29 cellular contexts compared by ENCODE assay signal in the genomic region with DNA sequence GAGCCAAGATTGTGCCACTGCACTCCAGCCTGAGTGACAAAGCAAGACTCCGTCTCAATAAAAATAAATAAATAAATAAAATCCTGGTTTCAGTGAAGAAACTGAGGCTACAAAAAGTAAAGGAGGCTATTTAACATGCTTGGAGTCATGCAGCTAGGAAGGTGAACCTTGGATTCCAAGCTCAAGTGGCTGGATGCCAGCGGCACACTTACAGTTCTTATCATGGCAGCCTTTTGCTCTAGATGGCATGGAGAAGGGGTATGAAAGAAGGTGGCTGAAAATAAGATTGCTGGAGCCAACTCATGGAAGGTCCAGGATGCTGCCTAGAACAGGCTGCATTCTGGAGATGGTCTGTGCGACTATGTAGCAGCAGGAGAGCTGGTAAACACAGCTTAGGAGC.
DNase-seq lines count a peak whose midpoint lies in the region; ATAC-seq, FAIRE-seq and TF ChIP-seq lines count a peak whose summit lies in the region.
"Had no signal": no experiment of that assay in that cellular context is flagged by ENCODE, and none has a peak within 500 bp of the region (broad histone marks: within the 10 kb centered on the region; RNA-seq: fewer than 3 reads in every experiment).

No MANE protein-coding gene starts in this region.

- no peak overlapping the region for H2BK5ac ChIP-seq in H1 (ENCODE audit: low read depth, low read length)

- no peaks in the 10 kb centered on the region for H3K27me3 Mint-ChIP-seq in central memory CD8-positive, alpha-beta T cell
- no peaks in the 10 kb centered on the region for H3K27me3 Mint-ChIP-seq in nephron progenitor cell (ENCODE audit: low read depth, poor library complexity)
- H3K27me3 Mint-ChIP-seq: CD4-positive, alpha-beta memory T cell; CD4-positive, CD25-positive, alpha-beta regulatory T cell; CD8-positive, alpha-beta memory T cell had no signal

- H3K4me1 Mint-ChIP-seq in central memory CD8-positive, alpha-beta T cell, result no peaks in the 10 kb centered on the region
- H3K4me1 Mint-ChIP-seq in nephron progenitor cell, result no peaks in the 10 kb centered on the region
- H3K4me1 Mint-ChIP-seq in stimulated activated effector memory CD8-positive, alpha-beta T cell treated with anti-CD3 and anti-CD28 coated beads, Interleukin-12 subunit alpha, Interleukin-12 subunit beta, amount 100 ng/mL, for 72 hours, result no peaks in the 10 kb centered on the region
- H3K4me1 Mint-ChIP-seq: CD14-positive monocyte; CD4-positive, alpha-beta memory T cell; CD8-positive, alpha-beta memory T cell had no signal

- no peak overlapping the region for H2AFZ ChIP-seq in H1 (ENCODE audit: low read length)

- H3K4ac ChIP-seq in H1 (replicated peaks; ENCODE audit: insufficient read length, low read depth, low read length), result no peak overlapping the region

- H3K23ac ChIP-seq in H1 (ENCODE audit: insufficient read length), result no peak overlapping the region

- H3K4me2 ChIP-seq in H1 (ENCODE audit: insufficient read depth in 1 of 2, low read depth in 2 of 2, low read length in 2 of 2), result no peak overlapping the region
- H3K4me2 ChIP-seq: BLaER1 had no signal

- no peak overlapping the region for H4K91ac ChIP-seq in H1 (replicated peaks; ENCODE audit: insufficient read length, low read length)

- TF ChIP-seq RAD21 in H1 (IDR thresholded peaks at IDR 0.05 in 1 of 2, conservative IDR thresholded peaks at IDR 0.05 in 1 of 2; ENCODE audit: low read depth in 2 of 2, low read length in 2 of 2), result no peak

- no peak overlapping the region for H3K27ac ChIP-seq in H1 (ENCODE audit: low read depth, low read length)
- H3K27ac ChIP-seq: BLaER1 had no signal

- H3K23me2 ChIP-seq in H1 (ENCODE audit: low read depth, low read length), result no peaks in the 10 kb centered on the region

- WGBS in H1 (ENCODE audit: extremely low coverage in 1 of 2, insufficient coverage in 1 of 2, insufficient read length in 1 of 2, insufficient replicate concordance in 2 of 2, low coverage in 1 of 2, low lambda C conversion rate in 2 of 2, missing lambda C conversion rate in 1 of 2), 2 experiments, result 89% methylated on average over 3 of the region's 3 CpGs; no CpG with 5 or more reads in 1 of the 2 experiments

- H3K4me3 ChIP-seq in H1 (ENCODE audit: extremely low read depth in 1 of 4, insufficient read depth in 2 of 4, low read depth in 3 of 4, low read length in 4 of 4), result no peak overlapping the region
- H3K4me3 ChIP-seq: BLaER1, GM12878 had no signal

- H3K27ac Mint-ChIP-seq in central memory CD8-positive, alpha-beta T cell (ENCODE audit: low read depth), result peak overlapping the region; percentile 5
- peak overlapping the region; percentile 10 for H3K27ac Mint-ChIP-seq in nephron progenitor cell
- peak overlapping the region; percentile 10 for H3K27ac Mint-ChIP-seq in stimulated activated effector memory CD8-positive, alpha-beta T cell treated with anti-CD3 and anti-CD28 coated beads, Interleukin-12 subunit alpha, Interleukin-12 subunit beta, amount 100 ng/mL, for 72 hours
- H3K27ac Mint-ChIP-seq: CD14-positive monocyte; CD4-positive, alpha-beta memory T cell had no signal

- H3K18ac ChIP-seq in H1 (ENCODE audit: extremely low read depth, low read length), result no peak overlapping the region

- H3K27me3 ChIP-seq in H1 (replicated peaks in 1 of 4; ENCODE audit: control insufficient read depth in 3 of 4, extremely low read depth in 1 of 4, insufficient read depth in 3 of 4, low read length in 3 of 4), result peaks cover 5 to 19% (median 10%) of the 10 kb centered on the region in 4 experiments; a peak in 6 of 7 replicates
- H3K27me3 ChIP-seq: BE2C, BLaER1 had no signal

- H3K4me3 Mint-ChIP-seq in central memory CD8-positive, alpha-beta T cell, result no peak overlapping the region
- no peak overlapping the region for H3K4me3 Mint-ChIP-seq in nephron progenitor cell
- H3K4me3 Mint-ChIP-seq in stimulated activated effector memory CD8-positive, alpha-beta T cell treated with anti-CD3 and anti-CD28 coated beads, Interleukin-12 subunit alpha, Interleukin-12 subunit beta, amount 100 ng/mL, for 72 hours, result no peak overlapping the region
- H3K4me3 Mint-ChIP-seq: CD14-positive monocyte; CD4-positive, alpha-beta memory T cell; CD4-positive, CD25-positive, alpha-beta regulatory T cell; CD8-positive, alpha-beta memory T cell had no signal

- 0 out of 8 replicates have a peak, but pooled peaks cover 0 to under 1% (median 0%) of the 10 kb centered on the region in 4 experiments for H3K36me3 ChIP-seq in H1 (ENCODE audit: control insufficient read depth in 2 of 4, insufficient read depth in 4 of 4, low read length in 3 of 4)
- H3K36me3 ChIP-seq: BE2C had no signal

- no peak for ATAC-seq in central memory CD8-positive, alpha-beta T cell (replicated peaks; ENCODE audit: extremely low read depth, poor library complexity, severe bottlenecking)
- no peak for ATAC-seq in stimulated activated effector memory CD8-positive, alpha-beta T cell treated with anti-CD3 and anti-CD28 coated beads, Interleukin-12 subunit alpha, Interleukin-12 subunit beta, amount 100 ng/mL, for 72 hours
- ATAC-seq in HG02610 (IDR thresholded peaks at IDR 0.05; ENCODE audit: unreplicated experiment) (no peak), GM21423 (IDR thresholded peaks at IDR 0.05; ENCODE audit: unreplicated experiment) (no peak)
- ATAC-seq: GM12878 had no signal

- FAIRE-seq in H1 (lab: Jason Lieb, UNC), result no peak
- FAIRE-seq: A204.1, GM12878, GM12892, GM18507 had no signal

- H2BK15ac ChIP-seq in H1 (ENCODE audit: low read length), result no peak overlapping the region

- POLR2A ChIA-PET in H1 (lab: Charles Lee; ENCODE audit: partially characterized antibody), result interaction anchor here (0.6 kb wide), 1 partner anchor 174 kb away, joined by 3 read pairs; no protein-coding TSS in a partner anchor

- TF ChIP-seq POLR2A in H1 (IDR thresholded peaks at IDR 0.05; ENCODE audit: control extremely low read depth in 1 of 2, low read depth in 2 of 2, low read length in 2 of 2), result no peak

- CTCF ChIA-PET in H1 (lab: Charles Lee; ENCODE audit: partially characterized antibody), result interaction anchor here (1.3 kb wide), 1 partner anchor 21 kb away, joined by 4 read pairs; no protein-coding TSS in a partner anchor

- no peaks in the 10 kb centered on the region for H3K79me1 ChIP-seq in H1 (ENCODE audit: low read depth, low read length)

- H4K8ac ChIP-seq in H1 (ENCODE audit: extremely low read depth, insufficient read depth, low read length), result peak overlapping the region; percentile 28; the same call in 1 of the 2 replicates

- H3K9me3 Mint-ChIP-seq in central memory CD8-positive, alpha-beta T cell, result no peaks in the 10 kb centered on the region
- no peaks in the 10 kb centered on the region for H3K9me3 Mint-ChIP-seq in nephron progenitor cell
- no peaks in the 10 kb centered on the region for H3K9me3 Mint-ChIP-seq in stimulated activated effector memory CD8-positive, alpha-beta T cell treated with anti-CD3 and anti-CD28 coated beads, Interleukin-12 subunit alpha, Interleukin-12 subunit beta, amount 100 ng/mL, for 72 hours
- H3K9me3 Mint-ChIP-seq: CD4-positive, alpha-beta memory T cell; CD8-positive, alpha-beta memory T cell had no signal

- no peak for TF ChIP-seq EP300 in H1 (IDR thresholded peaks at IDR 0.05; ENCODE audit: borderline replicate concordance in 1 of 2, low read depth in 2 of 2, low read length in 2 of 2)

- H3K36me3 Mint-ChIP-seq in central memory CD8-positive, alpha-beta T cell (ENCODE audit: insufficient read depth), result peaks cover 3% of the 10 kb centered on the region
- H3K36me3 Mint-ChIP-seq in nephron progenitor cell (ENCODE audit: low read depth), result peaks cover 33% of the 10 kb centered on the region
- no peaks in the 10 kb centered on the region for H3K36me3 Mint-ChIP-seq in stimulated activated effector memory CD8-positive, alpha-beta T cell treated with anti-CD3 and anti-CD28 coated beads, Interleukin-12 subunit alpha, Interleukin-12 subunit beta, amount 100 ng/mL, for 72 hours

- TF ChIP-seq CTCF in H1 (IDR thresholded peaks at IDR 0.05; ENCODE audit: control extremely low read depth in 1 of 3, insufficient read depth in 1 of 3, low read depth in 1 of 3, low read length in 3 of 3), result no peak
- TF ChIP-seq CTCF in nephron progenitor cell (IDR thresholded peaks at IDR 0.05), result no peak

- H3K14ac ChIP-seq in H1 (ENCODE audit: insufficient read length), result no peak overlapping the region

- no peak overlapping the region for H4K5ac ChIP-seq in H1 (ENCODE audit: insufficient read length, low read depth, low read length)

- H2BK20ac ChIP-seq in H1 (ENCODE audit: low read length), result no peak overlapping the region

- DNase-seq in central memory CD8-positive, alpha-beta T cell (ENCODE audit: low spot score in 2 of 2), result no peak
- DNase-seq in H1 (ENCODE audit: low read depth in 1 of 2, low spot score in 2 of 2) (no peak), nephron progenitor cell (no peak), HK-2 (ENCODE audit: unreplicated experiment) (no peak)
- no peak for DNase-seq in stimulated activated effector memory CD8-positive, alpha-beta T cell treated with anti-CD3 and anti-CD28 coated beads, Interleukin-12 subunit alpha, Interleukin-12 subunit beta, amount 100 ng/mL, for 72 hours (ENCODE audit: low spot score in 2 of 2)
- DNase-seq in activated CD4-positive, alpha-beta T cell treated with anti-CD3 and anti-CD28 coated beads, Interleukin-2, amount 50 U/mL, for 1 hour, result no peak
- DNase-seq: 8988T; ACHN; BE2C; C1 segment of cervical spinal cord; CD4-positive, alpha-beta memory T cell; CD4-positive, CD25-positive, alpha-beta regulatory T cell; CD8-positive, alpha-beta memory T cell; COR-L47; DMS 273 treated with DMSO at 0.1 percent for 48 hours; DMS153; DMS53; DMS79; DND-41; EL; GDM1 had no signal

- H3K9me3 ChIP-seq in H1 (ENCODE audit: insufficient read depth in 2 of 2, low read depth in 1 of 2, low read length in 1 of 2), result no peaks in the 10 kb centered on the region
- H3K9me3 ChIP-seq: BE2C, BLaER1 had no signal

- no peak overlapping the region for H2BK12ac ChIP-seq in H1 (ENCODE audit: low read depth, low read length)

- no peak overlapping the region for H2BK120ac ChIP-seq in H1 (replicated peaks; ENCODE audit: low read depth, low read length)

- H3K9ac ChIP-seq in H1 (replicated peaks in 1 of 4; ENCODE audit: extremely low read depth in 1 of 4, low read depth in 3 of 4, low read length in 3 of 4), result no peak overlapping the region
- H3K9ac ChIP-seq: BLaER1 had no signal

- no peaks in the 10 kb centered on the region for H3K79me2 ChIP-seq in H1 (ENCODE audit: control insufficient read depth in 1 of 2, insufficient read depth in 2 of 2, low read length in 2 of 2)

- no peak overlapping the region for H3K56ac ChIP-seq in H1 (replicated peaks; ENCODE audit: insufficient read length, low read depth, low read length)

- H4K20me1 ChIP-seq in H1 (replicated peaks in 1 of 2; ENCODE audit: control insufficient read depth in 1 of 2, insufficient read depth in 2 of 2, low read length in 2 of 2), result peaks cover 8 to 20% of the 10 kb centered on the region in 2 experiments
- H4K20me1 ChIP-seq: BLaER1 had no signal

- no peaks in the 10 kb centered on the region for H3K4me1 ChIP-seq in H1 (replicated peaks in 1 of 4; ENCODE audit: control insufficient read depth in 3 of 4, insufficient read depth in 4 of 4, low read length in 3 of 4)
- H3K4me1 ChIP-seq: BE2C, BLaER1 had no signal

- H2AK5ac ChIP-seq in H1 (ENCODE audit: low read depth, low read length), result no peak overlapping the region

TF ChIP-seq in H1, 55 proteins besides CTCF, POLR2A, EP300 and RAD21 (continues in another document):
- TF ChIP-seq CHD1 (IDR thresholded peaks at IDR 0.05; ENCODE audit: low read depth, low read length) (no peak), GTF2F1 (IDR thresholded peaks at IDR 0.05; ENCODE audit: borderline replicate concordance, low read depth, low read length) (no peak)
